Comparison of ENCODE assay signal across 8 cellular contexts in the genomic region with DNA sequence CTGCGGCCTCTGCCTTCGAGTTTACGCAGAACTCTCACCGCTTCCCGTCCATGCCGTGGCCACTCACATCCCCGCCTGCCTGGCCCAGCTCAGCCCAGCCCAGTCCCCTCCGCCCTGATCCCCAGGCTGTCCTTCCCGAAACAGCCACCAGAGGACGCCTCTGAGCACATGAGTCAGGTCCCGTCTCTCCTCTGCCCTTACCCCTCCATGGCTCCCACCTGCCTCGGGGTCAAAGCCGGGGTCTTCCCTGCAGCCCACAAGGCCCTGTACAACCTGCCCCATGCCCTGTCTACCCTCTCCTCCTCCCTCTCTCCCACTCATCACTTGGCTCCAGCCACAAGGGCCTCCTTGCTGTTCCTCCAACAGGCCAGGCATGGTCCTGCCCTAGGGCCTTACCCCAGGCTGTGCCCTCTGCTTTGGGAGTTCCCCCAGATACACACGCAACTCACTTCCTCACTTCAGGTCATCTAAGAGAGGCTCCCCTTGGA. TPM values are rescaled to one million over a fixed set of nuclear protein-coding genes. Genes with fewer than 3 reads are reported as not detected.
A peak's percentile ranks its signal among the peaks of the same experiment; 100 is the strongest.
DNase-seq lines count a peak whose midpoint lies in the region; TF ChIP-seq lines count a peak whose summit lies in the region.

No MANE protein-coding gene starts in this region.

- H3K4me3 Mint-ChIP-seq in progenitor cell of endocrine pancreas (ENCODE audit: low read depth) = no peak overlapping the region

- H3K4me3 ChIP-seq in GM06990 (replicated peaks; ENCODE audit: low read depth, low read length) (no peak overlapping the region), fibroblast of villous mesenchyme (ENCODE audit: low read depth, low read length) (no peak overlapping the region)

- H3K27ac Mint-ChIP-seq in progenitor cell of endocrine pancreas = no peak overlapping the region

- no peaks in the 10 kb centered on the region for H3K36me3 ChIP-seq in GM06990 (ENCODE audit: control insufficient read depth, insufficient read depth, low read length)

- no peaks in the 10 kb centered on the region for H3K27me3 Mint-ChIP-seq in progenitor cell of endocrine pancreas

- H3K27me3 ChIP-seq in GM06990 (replicated peaks; ENCODE audit: control insufficient read depth, insufficient read depth, low read length) = no peaks in the 10 kb centered on the region

- DNase-seq in GM06990 (ENCODE audit: extremely low read depth, insufficient read length) (no peak), NOMO-1 treated with dmso at 0.1 percent for 144 hours (lab: John Stamatoyannopoulos, UW; ENCODE audit: unreplicated experiment) (peak; percentile 27), fibroblast of villous mesenchyme (ENCODE audit: low read depth) (peak; percentile 74), progenitor cell of endocrine pancreas (ENCODE audit: low spot score, unreplicated experiment) (peak; percentile 61), GM19240 (ENCODE audit: insufficient read length, low spot score) (no peak), NCI-H226 (no peak), NCI-H1436 (lab: John Stamatoyannopoulos, UW) (no peak)
- DNase-seq in activated T-cell treated with anti-CD3 and anti-CD28 coated beads, Interleukin-2, amount 50 U/mL, for 1 hour = peak; percentile 69

- no peaks in the 10 kb centered on the region for H3K36me3 Mint-ChIP-seq in progenitor cell of endocrine pancreas (ENCODE audit: insufficient read depth)

- TF ChIP-seq CTCF in GM06990 (IDR thresholded peaks at IDR 0.05; ENCODE audit: insufficient read depth, low read length, poor library complexity, severe bottlenecking) (peak; percentile 85), fibroblast of villous mesenchyme (IDR thresholded peaks at IDR 0.05; ENCODE audit: insufficient read depth, low read depth, low read length) (peak; percentile 95), progenitor cell of endocrine pancreas (IDR thresholded peaks at IDR 0.05; ENCODE audit: unreplicated experiment) (peak; percentile 70)

- no peaks in the 10 kb centered on the region for H3K9me3 Mint-ChIP-seq in progenitor cell of endocrine pancreas (ENCODE audit: low read depth)

- no peaks in the 10 kb centered on the region for H3K4me1 Mint-ChIP-seq in progenitor cell of endocrine pancreas (ENCODE audit: low read depth)

RNA-seq across cellular contexts. Expression of a gene that starts 8.1 kb away (rescaled TPM):
- under 0.01 TPM in 2 replicates for total RNA-seq in fibroblast of villous mesenchyme
- 26.6 and 28.3 TPM in 2 replicates for total RNA-seq in progenitor cell of endocrine pancreas

RNA-seq across cellular contexts. Expression of a gene that starts 27.8 kb away (rescaled TPM):
- total RNA-seq in fibroblast of villous mesenchyme = not detected in 2 replicates
- total RNA-seq in progenitor cell of endocrine pancreas = 0.34 and 0.51 TPM in 2 replicates

RNA-seq across cellular contexts. Expression of a gene that starts 32.6 kb away (rescaled TPM):
- total RNA-seq in fibroblast of villous mesenchyme (not detected in 2 replicates), progenitor cell of endocrine pancreas (5.7 and 8.1 TPM in 2 replicates)

RNA-seq across cellular contexts. Expression of a gene that starts 49.3 kb away (rescaled TPM):
- total RNA-seq in fibroblast of villous mesenchyme = 0.32 and 0.43 TPM in 2 replicates
- 0.93 and 1.3 TPM in 2 replicates for total RNA-seq in progenitor cell of endocrine pancreas

Comparison
In these comparisons a context has a peak if more than half of its experiments do, and no peak if none do; other contexts are left out.
1. DNase-seq: peak in NOMO-1 treated with dmso at 0.1 percent for 144 hours (single experiment), activated T-cell treated with anti-CD3 and anti-CD28 coated beads, Interleukin-2, amount 50 U/mL, for 1 hour (single experiment), fibroblast of villous mesenchyme (single experiment) and progenitor cell of endocrine pancreas (single experiment); none in GM06990 (single experiment), GM19240 (single experiment), NCI-H226 (single experiment) and NCI-H1436 (single experiment).
2. RNA of a gene that starts 8.1 kb away (total RNA-seq): 26.6 to 28.3 TPM in progenitor cell of endocrine pancreas; under 0.01 TPM in fibroblast of villous mesenchyme; every median in the first group is over 10 times any median in the second.
3. Peak in every context shown above with its lines, with median percentiles within 50 percentile points of each other: CTCF ChIP-seq.